In genomic region chr9:132312426-132312825, GRCh38 we compare ENCODE assay signal across 20 cellular contexts. TPM values are rescaled to one million over a fixed set of nuclear protein-coding genes. Genes with fewer than 3 reads are reported as not detected.
A peak's percentile ranks its signal among the peaks of the same experiment; 100 is the strongest.
DNase-seq lines count a peak whose midpoint lies in the region; ATAC-seq and TF ChIP-seq lines count a peak whose summit lies in the region.
"Had no signal": no experiment of that assay in that cellular context is flagged by ENCODE, and none has a peak within 500 bp of the region (broad histone marks: within the 10 kb centered on the region; RNA-seq: fewer than 3 reads in every experiment).

No MANE protein-coding gene starts in this region.

- H3K79me2 ChIP-seq in OCI-LY3 (ENCODE audit: low read length) (peaks cover 22% of the 10 kb centered on the region), PC-9 (ENCODE audit: low read depth) (no peaks in the 10 kb centered on the region)

- no peaks in the 10 kb centered on the region for H3K9me3 Mint-ChIP-seq in activated T-cell treated with anti-CD3 and anti-CD28 coated beads, Interleukin-2, amount 50 U/mL, for 72 hours
- H3K9me3 Mint-ChIP-seq in effector memory CD8-positive, alpha-beta T cell = no peaks in the 10 kb centered on the region
- H3K9me3 Mint-ChIP-seq in stimulated activated naive B cell treated with anti-CD40 and anti-IgM and Interleukin-4, amounts not matched to agents 10 μg/mL and 1 μg/mL and 100 μg/mL, for 72 hours = no peaks in the 10 kb centered on the region
- H3K9me3 Mint-ChIP-seq in CD14-positive monocyte = no peaks in the 10 kb centered on the region

- ATAC-seq in activated T-cell treated with anti-CD3 and anti-CD28 coated beads, Interleukin-2, amount 50 U/mL, for 72 hours (replicated peaks in 1 of 2) = no peak
- no peak for ATAC-seq in effector memory CD8-positive, alpha-beta T cell (replicated peaks)
- ATAC-seq in stimulated activated naive B cell treated with anti-CD40 and anti-IgM and Interleukin-4, amounts not matched to agents 10 μg/mL and 1 μg/mL and 100 μg/mL, for 72 hours (replicated peaks) = peak; percentile 69 to 82
- ATAC-seq: Right ventricle myocardium inferior had no signal

- TF ChIP-seq CTCF in OCI-LY3 (IDR thresholded peaks at IDR 0.05; ENCODE audit: low read depth, low read length) = no peak
- TF ChIP-seq CTCF in PC-9 (conservative IDR thresholded peaks at IDR 0.05) = no peak
- TF ChIP-seq CTCF in CD14-positive monocyte (IDR thresholded peaks at IDR 0.05) = no peak

- peak overlapping the region; percentile 62 for H3K27ac Mint-ChIP-seq in activated T-cell treated with anti-CD3 and anti-CD28 coated beads, Interleukin-2, amount 50 U/mL, for 72 hours
- peak overlapping the region; percentile 21 to 62 for H3K27ac Mint-ChIP-seq in effector memory CD8-positive, alpha-beta T cell
- H3K27ac Mint-ChIP-seq in stimulated activated naive B cell treated with anti-CD40 and anti-IgM and Interleukin-4, amounts not matched to agents 10 μg/mL and 1 μg/mL and 100 μg/mL, for 72 hours = peak overlapping the region; percentile 70
- no peak overlapping the region for H3K27ac Mint-ChIP-seq in CD14-positive monocyte

- H3K36me3 ChIP-seq in OCI-LY3 (replicated peaks; ENCODE audit: low read depth, low read length) = peaks cover 65% of the 10 kb centered on the region
- peaks cover 3% of the 10 kb centered on the region; the same call in 1 of the 2 replicates for H3K36me3 ChIP-seq in PC-9 (ENCODE audit: low read depth)

- H3K4me3 ChIP-seq in OCI-LY3 (ENCODE audit: low read length) (no peak overlapping the region; the same call in 1 of the 2 replicates), PC-9 (no peak overlapping the region)
- H3K4me3 ChIP-seq: SJSA1 had no signal

- no peaks in the 10 kb centered on the region for H3K9me3 ChIP-seq in OCI-LY3 (ENCODE audit: insufficient read depth, low read length)
- no peaks in the 10 kb centered on the region for H3K9me3 ChIP-seq in PC-9 (ENCODE audit: insufficient read depth, low read depth)
- H3K9me3 ChIP-seq: Caco-2, SJSA1 had no signal

- H3K4me1 ChIP-seq in OCI-LY3 (ENCODE audit: low read length) = peaks cover 16% of the 10 kb centered on the region
- no peaks in the 10 kb centered on the region for H3K4me1 ChIP-seq in PC-9 (replicated peaks; ENCODE audit: insufficient read depth)
- H3K4me1 ChIP-seq: Caco-2, SJSA1 had no signal

- intact Hi-C loops in PC-9 (cut with micrococcal nuclease; ENCODE audit: unreplicated experiment) (no loop called here), CD14-positive monocyte (cut with micrococcal nuclease) (no loop called here)

- CTCF ChIA-PET in PC-9 (lab: Charles Lee) = no interaction called here

- H2AFZ ChIP-seq in OCI-LY3 (ENCODE audit: low read depth, low read length) (no peak overlapping the region), PC-9 (no peak overlapping the region)

- POLR2A ChIA-PET in PC-9 (lab: Charles Lee; ENCODE audit: unreplicated experiment) = no interaction called here

- H3K27me3 Mint-ChIP-seq in activated T-cell treated with anti-CD3 and anti-CD28 coated beads, Interleukin-2, amount 50 U/mL, for 72 hours (ENCODE audit: low read depth) = no peaks in the 10 kb centered on the region
- H3K27me3 Mint-ChIP-seq in effector memory CD8-positive, alpha-beta T cell = no peaks in the 10 kb centered on the region
- H3K27me3 Mint-ChIP-seq in stimulated activated naive B cell treated with anti-CD40 and anti-IgM and Interleukin-4, amounts not matched to agents 10 μg/mL and 1 μg/mL and 100 μg/mL, for 72 hours = no peaks in the 10 kb centered on the region
- no peaks in the 10 kb centered on the region for H3K27me3 Mint-ChIP-seq in CD14-positive monocyte (ENCODE audit: low read depth in 3 of 3)

- H4K20me1 ChIP-seq in OCI-LY3 (ENCODE audit: insufficient read depth, low read length) (peaks cover 45% of the 10 kb centered on the region), PC-9 (ENCODE audit: insufficient read depth) (no peaks in the 10 kb centered on the region)

- H3K9me2 ChIP-seq in PC-9 (ENCODE audit: insufficient read depth) = no peaks in the 10 kb centered on the region

- H3K4me3 Mint-ChIP-seq in activated T-cell treated with anti-CD3 and anti-CD28 coated beads, Interleukin-2, amount 50 U/mL, for 72 hours = no peak overlapping the region
- no peak overlapping the region for H3K4me3 Mint-ChIP-seq in effector memory CD8-positive, alpha-beta T cell
- no peak overlapping the region for H3K4me3 Mint-ChIP-seq in stimulated activated naive B cell treated with anti-CD40 and anti-IgM and Interleukin-4, amounts not matched to agents 10 μg/mL and 1 μg/mL and 100 μg/mL, for 72 hours
- H3K4me3 Mint-ChIP-seq in CD14-positive monocyte = no peak overlapping the region

- peaks cover 13 to 21% of the 10 kb centered on the region in 2 donors for H3K36me3 Mint-ChIP-seq in activated T-cell treated with anti-CD3 and anti-CD28 coated beads, Interleukin-2, amount 50 U/mL, for 72 hours (ENCODE audit: insufficient read depth in 2 of 2)
- peaks cover 56% of the 10 kb centered on the region for H3K36me3 Mint-ChIP-seq in effector memory CD8-positive, alpha-beta T cell (ENCODE audit: insufficient read depth)
- H3K36me3 Mint-ChIP-seq in stimulated activated naive B cell treated with anti-CD40 and anti-IgM and Interleukin-4, amounts not matched to agents 10 μg/mL and 1 μg/mL and 100 μg/mL, for 72 hours = peaks cover 20 to 39% of the 10 kb centered on the region in 2 donors
- H3K36me3 Mint-ChIP-seq in CD14-positive monocyte = peaks cover 54 to 65% of the 10 kb centered on the region in 2 donors

- BruUV-seq in PC-9 (replicated peaks; lab: Mats Ljungman, UMichigan) = no TSS peak

- peaks cover 6% of the 10 kb centered on the region for H3K4me1 Mint-ChIP-seq in activated T-cell treated with anti-CD3 and anti-CD28 coated beads, Interleukin-2, amount 50 U/mL, for 72 hours (ENCODE audit: low read depth)
- peaks cover 9 to 26% of the 10 kb centered on the region in 2 donors for H3K4me1 Mint-ChIP-seq in effector memory CD8-positive, alpha-beta T cell (ENCODE audit: low read depth in 2 of 2)
- H3K4me1 Mint-ChIP-seq in stimulated activated naive B cell treated with anti-CD40 and anti-IgM and Interleukin-4, amounts not matched to agents 10 μg/mL and 1 μg/mL and 100 μg/mL, for 72 hours = peaks cover 10 to 23% of the 10 kb centered on the region in 2 donors
- no peaks in the 10 kb centered on the region for H3K4me1 Mint-ChIP-seq in CD14-positive monocyte

- no peak for DNase-seq in activated T-cell treated with anti-CD3 and anti-CD28 coated beads, Interleukin-2, amount 50 U/mL, for 72 hours
- DNase-seq in activated T-cell treated with anti-CD3 and anti-CD28 coated beads for 4 hours (no peak), PC-9 (no peak), CD14-positive monocyte (ENCODE audit: low spot score) (no peak)
- DNase-seq in effector memory CD8-positive, alpha-beta T cell = no peak
- no peak for DNase-seq in stimulated activated naive B cell treated with anti-CD40 and anti-IgM and Interleukin-4, amounts not matched to agents 10 μg/mL and 1 μg/mL and 100 μg/mL, for 72 hours
- DNase-seq: 8988T, C1 segment of cervical spinal cord, Caco-2, DMS 273 treated with DMSO at 0.1 percent for 48 hours, DMS79 treated with DMSO at 0.1 percent for 48 hours, Karpas-422, NCI-H1694, NCI-H2081, NCI-H2171 treated with DMSO at 0.1 percent for 48 hours, NCI-H524 treated with DMSO at 0.1 percent for 48 hours, OCI-M1 had no signal

- H3K4me2 ChIP-seq in OCI-LY3 (ENCODE audit: low read length) (peak overlapping the region; percentile 16), PC-9 (no peak overlapping the region)

- H3K27ac ChIP-seq in OCI-LY3 (ENCODE audit: low read length) (peak overlapping the region; percentile 10; the same call in 1 of the 2 replicates), PC-9 (no peak overlapping the region)
- H3K27ac ChIP-seq: SJSA1 had no signal

- H3K27me3 ChIP-seq in OCI-LY3 (ENCODE audit: low read depth, low read length) = no peaks in the 10 kb centered on the region
- no peaks in the 10 kb centered on the region for H3K27me3 ChIP-seq in PC-9 (ENCODE audit: insufficient read depth, low read depth)
- H3K27me3 ChIP-seq: SJSA1 had no signal

- H3K9ac ChIP-seq in OCI-LY3 (ENCODE audit: low read length) = no peak overlapping the region

- H3F3A ChIP-seq in PC-9 (ENCODE audit: insufficient read depth, low read depth) = no peaks in the 10 kb centered on the region

RNA-seq across cellular contexts. Expression of gene SETX, which starts 42.4 kb away (rescaled TPM):
- total RNA-seq in activated T-cell treated with anti-CD3 and anti-CD28 coated beads, Interleukin-2, amount 50 U/mL, for 72 hours = 10 to 100 TPM; 53.7 to 55.9 TPM
- total RNA-seq in PC-9 (2021) = 21.2 and 23.5 TPM in 2 replicates
- polyA plus RNA-seq in CD14-positive monocyte = 10 to 100 TPM; 18.4 to 31.7 TPM

Comparison
In these comparisons a context has a peak if more than half of its experiments do, and no peak if none do; other contexts are left out.
1. ATAC-seq: peak in stimulated activated naive B cell treated with anti-CD40 and anti-IgM and Interleukin-4, amounts not matched to agents 10 μg/mL and 1 μg/mL and 100 μg/mL, for 72 hours (2 of 2); none in activated T-cell treated with anti-CD3 and anti-CD28 coated beads, Interleukin-2, amount 50 U/mL, for 72 hours (0 of 2) and effector memory CD8-positive, alpha-beta T cell (single experiment).
2. H3K27ac Mint-ChIP-seq: peak in activated T-cell treated with anti-CD3 and anti-CD28 coated beads, Interleukin-2, amount 50 U/mL, for 72 hours (single experiment), effector memory CD8-positive, alpha-beta T cell (2 of 2) and stimulated activated naive B cell treated with anti-CD40 and anti-IgM and Interleukin-4, amounts not matched to agents 10 μg/mL and 1 μg/mL and 100 μg/mL, for 72 hours (single experiment); none in CD14-positive monocyte (0 of 7).